ENCODE assay signal across 1 cellular context in the genomic region with DNA sequence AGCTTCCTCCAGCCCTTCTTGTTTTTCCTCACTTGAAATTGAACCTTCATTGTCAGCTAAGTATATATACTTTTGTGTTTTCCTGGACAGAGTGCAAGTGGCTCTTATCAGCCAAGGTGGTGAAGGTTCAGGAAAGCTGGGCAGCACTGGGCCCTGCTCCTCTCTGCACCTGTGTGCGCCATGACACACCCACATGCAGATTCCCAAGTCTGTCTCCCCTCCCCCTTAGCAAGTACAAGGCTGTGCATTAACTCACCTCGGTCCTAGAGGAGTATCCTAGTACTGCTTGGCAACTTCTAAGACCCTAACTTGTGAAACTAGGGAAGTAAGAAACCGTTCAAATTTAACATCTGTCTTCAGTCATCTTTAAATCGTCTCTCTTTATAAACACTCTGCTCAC.
TF ChIP-seq lines count a peak whose summit lies in the region.

No MANE protein-coding gene starts in this region.

TF ChIP-seq in GM23338, 12 proteins besides CTCF, POLR2A, EP300 and RAD21 (continued from another document):
- TF ChIP-seq, protein P1, sequence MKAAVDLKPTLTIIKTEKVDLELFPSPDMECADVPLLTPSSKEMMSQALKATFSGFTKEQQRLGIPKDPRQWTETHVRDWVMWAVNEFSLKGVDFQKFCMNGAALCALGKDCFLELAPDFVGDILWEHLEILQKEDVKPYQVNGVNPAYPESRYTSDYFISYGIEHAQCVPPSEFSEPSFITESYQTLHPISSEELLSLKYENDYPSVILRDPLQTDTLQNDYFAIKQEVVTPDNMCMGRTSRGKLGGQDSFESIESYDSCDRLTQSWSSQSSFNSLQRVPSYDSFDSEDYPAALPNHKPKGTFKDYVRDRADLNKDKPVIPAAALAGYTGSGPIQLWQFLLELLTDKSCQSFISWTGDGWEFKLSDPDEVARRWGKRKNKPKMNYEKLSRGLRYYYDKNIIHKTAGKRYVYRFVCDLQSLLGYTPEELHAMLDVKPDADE (IDR thresholded peaks at IDR 0.05), result no peak
- TF ChIP-seq NANOG (IDR thresholded peaks at IDR 0.05; ENCODE audit: borderline replicate concordance), result no peak
- no peak for TF ChIP-seq EZH2phosphoT487 (IDR thresholded peaks at IDR 0.05; ENCODE audit: unreplicated experiment)
- TF ChIP-seq EZH2 (IDR thresholded peaks at IDR 0.05; ENCODE audit: low read depth, unreplicated experiment), result no peak
- TF ChIP-seq, protein P2, sequence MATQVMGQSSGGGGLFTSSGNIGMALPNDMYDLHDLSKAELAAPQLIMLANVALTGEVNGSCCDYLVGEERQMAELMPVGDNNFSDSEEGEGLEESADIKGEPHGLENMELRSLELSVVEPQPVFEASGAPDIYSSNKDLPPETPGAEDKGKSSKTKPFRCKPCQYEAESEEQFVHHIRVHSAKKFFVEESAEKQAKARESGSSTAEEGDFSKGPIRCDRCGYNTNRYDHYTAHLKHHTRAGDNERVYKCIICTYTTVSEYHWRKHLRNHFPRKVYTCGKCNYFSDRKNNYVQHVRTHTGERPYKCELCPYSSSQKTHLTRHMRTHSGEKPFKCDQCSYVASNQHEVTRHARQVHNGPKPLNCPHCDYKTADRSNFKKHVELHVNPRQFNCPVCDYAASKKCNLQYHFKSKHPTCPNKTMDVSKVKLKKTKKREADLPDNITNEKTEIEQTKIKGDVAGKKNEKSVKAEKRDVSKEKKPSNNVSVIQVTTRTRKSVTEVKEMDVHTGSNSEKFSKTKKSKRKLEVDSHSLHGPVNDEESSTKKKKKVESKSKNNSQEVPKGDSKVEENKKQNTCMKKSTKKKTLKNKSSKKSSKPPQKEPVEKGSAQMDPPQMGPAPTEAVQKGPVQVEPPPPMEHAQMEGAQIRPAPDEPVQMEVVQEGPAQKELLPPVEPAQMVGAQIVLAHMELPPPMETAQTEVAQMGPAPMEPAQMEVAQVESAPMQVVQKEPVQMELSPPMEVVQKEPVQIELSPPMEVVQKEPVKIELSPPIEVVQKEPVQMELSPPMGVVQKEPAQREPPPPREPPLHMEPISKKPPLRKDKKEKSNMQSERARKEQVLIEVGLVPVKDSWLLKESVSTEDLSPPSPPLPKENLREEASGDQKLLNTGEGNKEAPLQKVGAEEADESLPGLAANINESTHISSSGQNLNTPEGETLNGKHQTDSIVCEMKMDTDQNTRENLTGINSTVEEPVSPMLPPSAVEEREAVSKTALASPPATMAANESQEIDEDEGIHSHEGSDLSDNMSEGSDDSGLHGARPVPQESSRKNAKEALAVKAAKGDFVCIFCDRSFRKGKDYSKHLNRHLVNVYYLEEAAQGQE (IDR thresholded peaks at IDR 0.05; ENCODE audit: unreplicated experiment), result no peak
- TF ChIP-seq CREB1 (CRISPR knock-in tag; IDR thresholded peaks at IDR 0.05; ENCODE audit: low read depth), result no peak
- TF ChIP-seq STAT1 (IDR thresholded peaks at IDR 0.05; ENCODE audit: unreplicated experiment), result no peak
- TF ChIP-seq ZNF331 (CRISPR knock-in tag; IDR thresholded peaks at IDR 0.05; ENCODE audit: low read depth), result no peak
- TF ChIP-seq POLR2AphosphoS5 (IDR thresholded peaks at IDR 0.05; ENCODE audit: low read depth), result no peak
TF ChIP-seq in GM23338: peak in this region for 0.
